8 cellular contexts compared by ENCODE assay signal in the genomic region with DNA sequence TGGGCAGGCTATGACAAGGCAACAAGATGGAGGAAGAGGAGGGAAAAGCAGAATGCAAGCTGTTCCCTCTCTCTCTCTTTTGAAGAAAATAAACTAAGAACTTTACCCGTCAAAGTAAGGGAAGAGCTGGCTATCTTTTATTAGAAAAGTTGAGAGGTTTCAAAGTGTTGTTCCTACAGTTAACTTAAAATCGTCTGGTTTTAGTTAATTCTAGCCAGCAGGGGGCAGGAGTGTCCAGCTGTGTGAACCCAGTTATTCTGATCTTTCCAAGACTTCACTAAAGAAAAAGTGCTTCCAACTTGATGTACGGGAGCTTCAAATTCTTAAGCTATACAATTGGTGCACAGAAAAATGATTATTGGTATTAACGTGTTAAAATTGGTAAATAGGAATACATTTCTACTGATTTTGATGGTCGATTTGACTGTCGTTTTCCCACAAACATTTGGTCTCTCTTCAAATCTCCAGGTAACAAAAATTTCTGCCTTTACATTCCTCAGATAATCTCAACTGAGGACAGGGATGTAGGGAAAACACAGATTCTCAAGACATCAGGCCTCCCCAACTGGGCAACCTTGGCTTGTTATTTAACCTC. TPM values are rescaled to one million over a fixed set of nuclear protein-coding genes. Genes with fewer than 3 reads are reported as not detected.
DNase-seq lines count a peak whose midpoint lies in the region; ATAC-seq and TF ChIP-seq lines count a peak whose summit lies in the region.

No MANE protein-coding gene starts in this region.

- peaks cover 5% of the 10 kb centered on the region for H3K36me3 Mint-ChIP-seq in activated CD8-positive, alpha-beta T cell treated with anti-CD3 and anti-CD28 coated beads for 36 hours (ENCODE audit: low read depth)

- POLR2A ChIA-PET in activated CD8-positive, alpha-beta T cell treated with anti-CD3 and anti-CD28 coated beads for 36 hours (lab: Charles Lee), result no interaction called here

- H3K36me3 ChIP-seq in neutrophil, result no peaks in the 10 kb centered on the region

- no peak overlapping the region for H3K27ac Mint-ChIP-seq in activated CD8-positive, alpha-beta T cell treated with anti-CD3 and anti-CD28 coated beads for 36 hours

- intact Hi-C loops in activated CD8-positive, alpha-beta T cell treated with anti-CD3 and anti-CD28 coated beads for 36 hours (cut with micrococcal nuclease), result loop anchor here (1.0 to 5.0 kb wide), 2 partner anchors 356 to 374 kb away; no protein-coding TSS in a partner anchor

- H3K4me3 ChIP-seq in fibroblast of mammary gland (ENCODE audit: control insufficient read depth, low read depth, low read length) (no peak overlapping the region), neutrophil (ENCODE audit: low read depth in 1 of 2, low read length in 1 of 2) (no peak overlapping the region)

- no peak for ATAC-seq in activated CD8-positive, alpha-beta T cell treated with anti-CD3 and anti-CD28 coated beads for 36 hours
- ATAC-seq in omental fat pad (ENCODE audit: low FRiP score) (no peak), GM21515 (IDR thresholded peaks at IDR 0.05; ENCODE audit: unreplicated experiment) (no peak)

- H3K4me3 Mint-ChIP-seq in activated CD8-positive, alpha-beta T cell treated with anti-CD3 and anti-CD28 coated beads for 36 hours, result no peak overlapping the region

- no peaks in the 10 kb centered on the region for H3K9me3 ChIP-seq in neutrophil

- H3K27me3 ChIP-seq in neutrophil, result peaks cover 30% of the 10 kb centered on the region

- peak; percentile 71 for DNase-seq in Ammon's horn (ENCODE audit: low spot score)
- DNase-seq in NCI-H345 treated with DMSO at 0.1 percent for 48 hours (lab: John Stamatoyannopoulos, UW; ENCODE audit: unreplicated experiment), result peak; percentile 6
- peak; percentile 66 for DNase-seq in activated CD8-positive, alpha-beta T cell treated with anti-CD3 and anti-CD28 coated beads for 36 hours
- DNase-seq in fibroblast of mammary gland (ENCODE audit: low read depth), result peak; percentile 63
- DNase-seq in omental fat pad (ENCODE audit: low spot score), result no peak

- H3K4me1 Mint-ChIP-seq in activated CD8-positive, alpha-beta T cell treated with anti-CD3 and anti-CD28 coated beads for 36 hours (ENCODE audit: low read depth), result peaks cover 6% of the 10 kb centered on the region

- peaks cover 12% of the 10 kb centered on the region for H3K27me3 Mint-ChIP-seq in activated CD8-positive, alpha-beta T cell treated with anti-CD3 and anti-CD28 coated beads for 36 hours

- H3K27ac ChIP-seq in neutrophil, result no peak overlapping the region

- peaks cover 16 to 17% of the 10 kb centered on the region in 2 experiments for H3K4me1 ChIP-seq in neutrophil (ENCODE audit: control insufficient read depth in 1 of 2, insufficient read depth in 1 of 2, low read depth in 1 of 2, low read length in 1 of 2)

- TF ChIP-seq CTCF in GM12873 (IDR thresholded peaks at IDR 0.05; ENCODE audit: insufficient read depth, low read depth, low read length, missing control alignments) (peak; percentile 64), fibroblast of mammary gland (conservative IDR thresholded peaks at IDR 0.05; ENCODE audit: control insufficient read depth, insufficient read depth, low read depth, low read length) (peak; percentile 63), neutrophil (IDR thresholded peaks at IDR 0.05) (peak; percentile 35), omental fat pad (IDR thresholded peaks at IDR 0.05) (peak in 1 of 3 donors; percentile 36)
- TF ChIP-seq CTCF in activated CD8-positive, alpha-beta T cell treated with anti-CD3 and anti-CD28 coated beads for 36 hours (IDR thresholded peaks at IDR 0.05), result peak; percentile 83

- peaks cover 17% of the 10 kb centered on the region for H3K9me3 Mint-ChIP-seq in activated CD8-positive, alpha-beta T cell treated with anti-CD3 and anti-CD28 coated beads for 36 hours

- CTCF ChIA-PET in activated CD8-positive, alpha-beta T cell treated with anti-CD3 and anti-CD28 coated beads for 36 hours (lab: Charles Lee), result interaction anchor here (0.6 to 5.3 kb wide), 47 partner anchors 9 to 375 kb away, joined by 3 to 128 read pairs (median 4); a partner anchor contains a TSS

RNA-seq across cellular contexts. Expression of a gene that starts 28.4 kb away (rescaled TPM):
- total RNA-seq in activated CD8-positive, alpha-beta T cell treated with anti-CD3 and anti-CD28 coated beads for 36 hours, result 10 to 100 TPM; 25.5 to 29.0 TPM
- total RNA-seq in omental fat pad, result 100 to 1,000 TPM in 1 of 4 donors, 10 to 100 TPM in 3; 65.6 to 107 (median 73.9) TPM
